Comparison of ENCODE assay signal across 13 cellular contexts in genomic region chr3:46903341-46904302, GRCh38. TPM values are rescaled to one million over a fixed set of nuclear protein-coding genes. Genes with fewer than 3 reads are reported as not detected.
DNase-seq lines count a peak whose midpoint lies in the region; ATAC-seq, FAIRE-seq and TF ChIP-seq lines count a peak whose summit lies in the region.
"Had no signal": no experiment of that assay in that cellular context is flagged by ENCODE, and none has a peak within 500 bp of the region (broad histone marks: within the 10 kb centered on the region; RNA-seq: fewer than 3 reads in every experiment).

No MANE protein-coding gene starts in this region.

- TF ChIP-seq CTCF in foreskin keratinocyte (conservative IDR thresholded peaks at IDR 0.05): no peak

- H3K27ac ChIP-seq in foreskin keratinocyte: no peak overlapping the region
- H3K27ac ChIP-seq: gastroesophageal sphincter, parathyroid adenoma had no signal

- FAIRE-seq in urothelium cell line (lab: Jason Lieb, UNC): peak; percentile 56
- FAIRE-seq: G401.6 had no signal

- DNase-seq in left cardiac atrium: peak; percentile 42
- DNase-seq in Right ventricle myocardium inferior (ENCODE audit: missing footprints): no peak
- peak; percentile 19 to 42 for DNase-seq in foreskin keratinocyte
- DNase-seq in urothelium cell line (ENCODE audit: low spot score): peak; percentile 91
- DNase-seq in epidermal melanocyte (ENCODE audit: insufficient read length, low spot score): no peak
- no peak for DNase-seq in activated T-cell treated with anti-CD3 and anti-CD28 coated beads for 4 hours
- DNase-seq: activated T-cell treated with anti-CD3 and anti-CD28 coated beads, Interleukin-2, amount 50 U/mL, for 48 hours; central memory CD4-positive, alpha-beta T cell had no signal

- peaks cover 7% of the 10 kb centered on the region for H3K4me1 ChIP-seq in foreskin keratinocyte
- H3K4me1 ChIP-seq: parathyroid adenoma had no signal

- H3K27me3 ChIP-seq in foreskin keratinocyte: peaks cover 8% of the 10 kb centered on the region

- intact Hi-C loops in left cardiac atrium (cut with DNase I): no loop called here
- intact Hi-C loops in Right ventricle myocardium inferior (cut with DNase I): no loop called here

- ATAC-seq in left cardiac atrium (no peak), Right ventricle myocardium inferior (no peak), SK-N-SH treated with all-trans-retinoic acid at 6 μM for 48 hours (peak; percentile 26; the same call in 2 of the 3 replicates), foreskin keratinocyte (peak; percentile 70), GM21515 (IDR thresholded peaks at IDR 0.05; ENCODE audit: unreplicated experiment) (no peak)
- ATAC-seq: gastroesophageal sphincter had no signal

TF ChIP-seq in SK-N-SH treated with all-trans-retinoic acid at 6 μM for 48 hours, 23 proteins besides CTCF, POLR2A, EP300 and RAD21:
- TF ChIP-seq TSHZ2 (CRISPR knock-in tag; IDR thresholded peaks at IDR 0.05) (no peak), POU6F1 (CRISPR knock-in tag; IDR thresholded peaks at IDR 0.05; ENCODE audit: borderline replicate concordance, low read depth) (no peak), CREB5 (CRISPR knock-in tag; IDR thresholded peaks at IDR 0.05; ENCODE audit: low read depth) (no peak), ARNTL (CRISPR knock-in tag; IDR thresholded peaks at IDR 0.05; ENCODE audit: borderline replicate concordance, low read depth) (no peak)

RNA-seq across cellular contexts. Expression of gene PTH1R, which starts 26.1 kb away (rescaled TPM):
- total RNA-seq in left cardiac atrium (10 to 100 TPM in 1 of 2 donors, 1 to 10 TPM in 1; 5.4 to 10.0 TPM), Right ventricle myocardium inferior (12.7 TPM), foreskin keratinocyte (not detected in 2 replicates)
- polyA plus RNA-seq in foreskin keratinocyte: not detected in 2 replicates

RNA-seq across cellular contexts. Expression of gene MYL3, which starts 40.4 kb away (rescaled TPM):
- total RNA-seq in left cardiac atrium: 100 to 1,000 TPM; 157 to 557 TPM
- 11,437 TPM for total RNA-seq in Right ventricle myocardium inferior
- total RNA-seq in foreskin keratinocyte: not detected in 2 replicates
- polyA plus RNA-seq in foreskin keratinocyte: not detected in 2 replicates

Comparison
In these comparisons a context has a peak if more than half of its experiments do, and no peak if none do; other contexts are left out.
1. DNase-seq: peak in left cardiac atrium (single experiment), foreskin keratinocyte (2 of 2) and urothelium cell line (single experiment); none in Right ventricle myocardium inferior (single experiment), epidermal melanocyte (single experiment) and activated T-cell treated with anti-CD3 and anti-CD28 coated beads for 4 hours (single experiment).
2. ATAC-seq: peak in SK-N-SH treated with all-trans-retinoic acid at 6 μM for 48 hours (single experiment) and foreskin keratinocyte (single experiment); none in left cardiac atrium (0 of 2), Right ventricle myocardium inferior (single experiment) and GM21515 (single experiment).
3. RNA of gene MYL3, which starts 40.4 kb away (total RNA-seq): 11,437 TPM in Right ventricle myocardium inferior (single experiment) and 157 to 557 TPM in left cardiac atrium; not detected in foreskin keratinocyte; every median in the first group is over 100 times any median in the second.